Comparison of ENCODE assay signal across 21 cellular contexts in genomic region chr16:11692171-11692570, GRCh38.
"Had no signal": no experiment of that assay in that cellular context is flagged by ENCODE, and none has a peak within 500 bp of the region (broad histone marks: within the 10 kb centered on the region; RNA-seq: fewer than 3 reads in every experiment).

No MANE protein-coding gene starts in this region.

- H3K9me3 ChIP-seq: heart right ventricle, lower lobe of right lung, tibial nerve had no signal

- H3K27me3 Mint-ChIP-seq: activated naive CD4-positive, alpha-beta T cell treated with anti-CD3 and anti-CD28 coated beads, Interleukin-2, amount 10 ng/mL, durations not matched to agents 7 days and 5 days; activated naive CD8-positive, alpha-beta T cell treated with anti-CD3 and anti-CD28 coated beads, Interleukin-2, amount 10 ng/mL, durations not matched to agents 7 days and 5 days; T-cell had no signal

- ATAC-seq: sciatic nerve, T-cell had no signal

- H3K4me3 Mint-ChIP-seq: activated naive CD4-positive, alpha-beta T cell treated with anti-CD3 and anti-CD28 coated beads, Interleukin-2, amount 10 ng/mL, durations not matched to agents 7 days and 5 days; activated naive CD8-positive, alpha-beta T cell treated with anti-CD3 and anti-CD28 coated beads, Interleukin-2, amount 10 ng/mL, durations not matched to agents 7 days and 5 days; nephron; T-cell; T-helper 2 cell treated with Interferon-gamma antibody and Interleukin-4, amounts not matched to agents 5 μg/mL and 100 μg/mL, for 36 hours had no signal

- H3K9me3 Mint-ChIP-seq: activated naive CD4-positive, alpha-beta T cell treated with anti-CD3 and anti-CD28 coated beads, Interleukin-2, amount 10 ng/mL, durations not matched to agents 7 days and 5 days; activated naive CD8-positive, alpha-beta T cell treated with anti-CD3 and anti-CD28 coated beads, Interleukin-2, amount 10 ng/mL, durations not matched to agents 7 days and 5 days; nephron; T-cell; T-helper 2 cell treated with Interferon-gamma antibody and Interleukin-4, amounts not matched to agents 5 μg/mL and 100 μg/mL, for 36 hours had no signal

- H3K27ac Mint-ChIP-seq: activated naive CD4-positive, alpha-beta T cell treated with anti-CD3 and anti-CD28 coated beads, Interleukin-2, amount 10 ng/mL, durations not matched to agents 7 days and 5 days; activated naive CD8-positive, alpha-beta T cell treated with anti-CD3 and anti-CD28 coated beads, Interleukin-2, amount 10 ng/mL, durations not matched to agents 7 days and 5 days; nephron; T-helper 2 cell treated with Interferon-gamma antibody and Interleukin-4, amounts not matched to agents 5 μg/mL and 100 μg/mL, for 36 hours had no signal

- DNase-seq: activated CD4-positive, alpha-beta T cell treated with anti-CD3 and anti-CD28 coated beads for 48 hours; activated CD4-positive, alpha-beta T cell treated with anti-CD3 and anti-CD28 coated beads, Interleukin-2, amount 50 U/mL, for 48 hours; activated CD8-positive, alpha-beta memory T cell treated with anti-CD3 and anti-CD28 coated beads, Interleukin-2, amount 50 U/mL, for 4 hours; activated gamma-delta T cell; activated naive CD4-positive, alpha-beta T cell treated with anti-CD3 and anti-CD28 coated beads, Interleukin-2, amount 10 ng/mL, durations not matched to agents 7 days and 5 days; activated naive CD8-positive, alpha-beta T cell treated with anti-CD3 and anti-CD28 coated beads, Interleukin-2, amount 10 ng/mL, durations not matched to agents 7 days and 5 days; activated T-cell treated with anti-CD3 and anti-CD28 coated beads, Interleukin-2, amount 50 U/mL, for 1 hour; brain microvascular endothelial cell; foreskin fibroblast; heart right ventricle; lower lobe of right lung; mesendoderm; small intestine; stimulated activated CD4-positive, alpha-beta T cell treated with anti-CD3 and anti-CD28 coated beads, Interleukin-4, amount 100 ng/mL, for 4 hours; stimulated activated CD8-positive, alpha-beta memory T cell treated with anti-CD3 and anti-CD28 coated beads, Interleukin-4, amount 100 ng/mL, for 48 hours; stimulated activated naive CD4-positive, alpha-beta T cell; T-cell had no signal
